Comparison of ENCODE assay signal across 14 cellular contexts in the genomic region with DNA sequence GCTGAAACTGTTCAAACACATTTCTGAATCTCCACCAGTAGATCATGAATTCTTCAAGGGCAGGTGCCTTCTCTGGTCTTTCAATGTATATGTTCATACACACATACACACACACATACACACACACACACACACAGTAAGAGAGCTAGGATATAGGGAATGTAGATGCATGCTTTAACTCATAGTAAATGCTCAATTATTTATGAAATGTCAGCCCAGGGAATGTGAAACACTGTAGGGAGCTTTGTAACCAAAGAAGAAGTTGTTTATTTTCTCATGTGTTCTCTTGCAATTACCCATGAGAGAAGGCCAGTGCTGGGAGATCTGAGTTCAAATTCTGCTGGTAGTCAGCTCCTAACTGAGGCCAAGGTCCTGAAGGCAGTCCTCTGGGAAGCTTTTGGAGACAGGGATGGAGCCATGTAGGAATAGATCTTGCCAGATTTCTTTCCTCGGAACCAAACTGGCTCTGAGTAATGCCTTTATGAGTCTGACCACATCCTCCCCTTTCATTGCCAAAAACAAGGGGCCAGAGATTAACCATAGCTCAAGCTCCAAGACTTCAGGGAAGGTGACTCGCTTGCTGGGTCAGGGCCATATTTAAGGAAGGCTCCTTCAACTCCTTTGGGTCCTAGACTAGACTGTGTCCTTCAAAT.
DNase-seq lines count a peak whose midpoint lies in the region; ATAC-seq and TF ChIP-seq lines count a peak whose summit lies in the region.
"Had no signal": no experiment of that assay in that cellular context is flagged by ENCODE, and none has a peak within 500 bp of the region (broad histone marks: within the 10 kb centered on the region; RNA-seq: fewer than 3 reads in every experiment).

No MANE protein-coding gene starts in this region.

- no peak overlapping the region for H3K4me2 ChIP-seq in PC-3 (ENCODE audit: low read length)
- H3K4me2 ChIP-seq in osteoblast (ENCODE audit: insufficient read depth, low read length): no peak overlapping the region

- no peaks in the 10 kb centered on the region for H3K27me3 Mint-ChIP-seq in activated T-helper 2 cell treated with anti-CD3 and anti-CD28 coated beads, Interferon-gamma antibody, Interleukin-2, Interleukin-4, amounts not matched to agents 10 μg/mL and 5 μg/mL and 100 μg/mL, durations not matched to agents 14 hours and 24 hours and 36 hours (ENCODE audit: low read depth)

- no peaks in the 10 kb centered on the region for H3K36me3 Mint-ChIP-seq in activated T-helper 2 cell treated with anti-CD3 and anti-CD28 coated beads, Interferon-gamma antibody, Interleukin-2, Interleukin-4, amounts not matched to agents 10 μg/mL and 5 μg/mL and 100 μg/mL, durations not matched to agents 14 hours and 24 hours and 36 hours (ENCODE audit: low read depth)

- H3K79me2 ChIP-seq in PC-3 (ENCODE audit: low read length) (no peaks in the 10 kb centered on the region), osteoblast (ENCODE audit: insufficient read depth, low read length) (no peaks in the 10 kb centered on the region)

- H3K4me1 Mint-ChIP-seq in activated T-helper 2 cell treated with anti-CD3 and anti-CD28 coated beads, Interferon-gamma antibody, Interleukin-2, Interleukin-4, amounts not matched to agents 10 μg/mL and 5 μg/mL and 100 μg/mL, durations not matched to agents 14 hours and 24 hours and 36 hours (ENCODE audit: low read depth): no peaks in the 10 kb centered on the region

- POLR2A ChIA-PET in PC-3 (lab: Charles Lee; ENCODE audit: unreplicated experiment): no interaction called here

- H3K4me1 ChIP-seq in PC-3 (ENCODE audit: insufficient read depth, low read length) (peaks cover 15% of the 10 kb centered on the region), osteoblast (ENCODE audit: insufficient read depth, low read length) (peaks cover 14% of the 10 kb centered on the region)

- H3K27ac ChIP-seq in PC-3 (ENCODE audit: low read length): peak overlapping the region; percentile 57
- peak overlapping the region; percentile 47 for H3K27ac ChIP-seq in osteoblast (ENCODE audit: low read depth, low read length)
- H3K27ac ChIP-seq: neutrophil had no signal

- H4K20me1 ChIP-seq in PC-3 (ENCODE audit: low read length): no peaks in the 10 kb centered on the region
- H4K20me1 ChIP-seq in osteoblast (ENCODE audit: insufficient read depth, low read length): no peaks in the 10 kb centered on the region

- H3K9me3 Mint-ChIP-seq in activated T-helper 2 cell treated with anti-CD3 and anti-CD28 coated beads, Interferon-gamma antibody, Interleukin-2, Interleukin-4, amounts not matched to agents 10 μg/mL and 5 μg/mL and 100 μg/mL, durations not matched to agents 14 hours and 24 hours and 36 hours: no peaks in the 10 kb centered on the region

- ATAC-seq in PC-3: peak; percentile 97

- H3K9me3 ChIP-seq in PC-3 (ENCODE audit: low read length) (no peaks in the 10 kb centered on the region), osteoblast (ENCODE audit: low read depth, low read length) (no peaks in the 10 kb centered on the region)
- H3K9me3 ChIP-seq: neutrophil had no signal

- no peak overlapping the region for H3K4me3 Mint-ChIP-seq in activated T-helper 2 cell treated with anti-CD3 and anti-CD28 coated beads, Interferon-gamma antibody, Interleukin-2, Interleukin-4, amounts not matched to agents 10 μg/mL and 5 μg/mL and 100 μg/mL, durations not matched to agents 14 hours and 24 hours and 36 hours (ENCODE audit: low read depth)

- intact Hi-C loops in PC-3 (cut with micrococcal nuclease): loop anchor here (5.0 kb wide), 1 partner anchor 52 kb away; no protein-coding TSS in a partner anchor
- intact Hi-C loops in activated T-helper 2 cell treated with anti-CD3 and anti-CD28 coated beads, Interferon-gamma antibody, Interleukin-2, Interleukin-4, amounts not matched to agents 10 μg/mL and 5 μg/mL and 100 μg/mL, durations not matched to agents 14 hours and 24 hours and 36 hours (cut with micrococcal nuclease): no loop called here

- H3F3A ChIP-seq in PC-3 (ENCODE audit: low read length, unreplicated experiment): no peaks in the 10 kb centered on the region

- H3K36me3 ChIP-seq in PC-3 (ENCODE audit: low read depth, low read length) (no peaks in the 10 kb centered on the region), osteoblast (ENCODE audit: insufficient read depth, low read length) (no peaks in the 10 kb centered on the region)
- H3K36me3 ChIP-seq: neutrophil had no signal

- H3K9ac ChIP-seq in PC-3 (ENCODE audit: low read length): no peak overlapping the region

- CTCF ChIA-PET in PC-3 (lab: Charles Lee): no interaction called here

- no peak overlapping the region for H3K27ac Mint-ChIP-seq in activated T-helper 2 cell treated with anti-CD3 and anti-CD28 coated beads, Interferon-gamma antibody, Interleukin-2, Interleukin-4, amounts not matched to agents 10 μg/mL and 5 μg/mL and 100 μg/mL, durations not matched to agents 14 hours and 24 hours and 36 hours

- H3K27me3 ChIP-seq in PC-3 (ENCODE audit: low read length) (no peaks in the 10 kb centered on the region), osteoblast (ENCODE audit: insufficient read depth, low read length) (no peaks in the 10 kb centered on the region)
- H3K27me3 ChIP-seq: neutrophil had no signal

- no peak overlapping the region for H2AFZ ChIP-seq in PC-3 (ENCODE audit: low read length)
- no peak overlapping the region for H2AFZ ChIP-seq in osteoblast (ENCODE audit: low read length)

- H3K4me3 ChIP-seq in PC-3 (ENCODE audit: low read length) (no peak overlapping the region), cardiac fibroblast (replicated peaks in 1 of 2; ENCODE audit: low read depth in 2 of 2, low read length in 2 of 2) (no peak overlapping the region), osteoblast (ENCODE audit: insufficient read depth, low read length) (no peak overlapping the region)
- H3K4me3 ChIP-seq: lung had no signal

- no TSS peak for BruUV-seq in PC-3 (replicated peaks; lab: Mats Ljungman, UMichigan)

- DNase-seq in ELR (ENCODE audit: low read depth): peak; percentile 95
- peak; percentile 91 for DNase-seq in PC-3
- DNase-seq in cardiac fibroblast (ENCODE audit: low read depth in 2 of 2): peak; percentile 80 to 97
- DNase-seq in osteoblast (ENCODE audit: insufficient read length, low spot score, missing footprints): peak; percentile 78
- no peak for DNase-seq in NCI-H1105 (lab: John Stamatoyannopoulos, UW)
- DNase-seq in activated T-helper 2 cell treated with anti-CD3 and anti-CD28 coated beads, Interferon-gamma antibody, Interleukin-2, Interleukin-4, amounts not matched to agents 10 μg/mL and 5 μg/mL and 100 μg/mL, durations not matched to agents 14 hours and 24 hours and 36 hours (ENCODE audit: low spot score): no peak
- DNase-seq in NCI-H187 (lab: John Stamatoyannopoulos, UW): no peak
- DNase-seq in epidermal melanocyte (ENCODE audit: insufficient read length, low spot score): no peak
- DNase-seq: activated T-cell treated with anti-CD3 and anti-CD28 coated beads, Interleukin-2, amount 50 U/mL, for 48 hours; hypothalamus; NCI-H1417 treated with DMSO at 0.1 percent for 48 hours; NCI-H526 had no signal

- TF ChIP-seq CTCF in PC-3 (conservative IDR thresholded peaks at IDR 0.05; ENCODE audit: low read depth, low read length) (no peak), cardiac fibroblast (IDR thresholded peaks at IDR 0.05; ENCODE audit: low read depth, low read length) (no peak), osteoblast (IDR thresholded peaks at IDR 0.05; ENCODE audit: extremely low read depth, low read depth, low read length) (no peak)

- no peaks in the 10 kb centered on the region for H3K9me2 ChIP-seq in PC-3 (replicated peaks; ENCODE audit: low read length)

Comparison
In these comparisons a context has a peak if more than half of its experiments do, and no peak if none do; other contexts are left out.
1. DNase-seq: peak in ELR (single experiment), PC-3 (single experiment), cardiac fibroblast (2 of 2) and osteoblast (single experiment); none in NCI-H1105 (single experiment), activated T-helper 2 cell treated with anti-CD3 and anti-CD28 coated beads, Interferon-gamma antibody, Interleukin-2, Interleukin-4, amounts not matched to agents 10 μg/mL and 5 μg/mL and 100 μg/mL, durations not matched to agents 14 hours and 24 hours and 36 hours (single experiment), NCI-H187 (0 of 2) and epidermal melanocyte (single experiment).